21 cellular contexts compared by ENCODE assay signal in genomic region chr16:81461243-81461642, GRCh38.
"Had no signal": no experiment of that assay in that cellular context is flagged by ENCODE, and none has a peak within 500 bp of the region (broad histone marks: within the 10 kb centered on the region; RNA-seq: fewer than 3 reads in every experiment).

No MANE protein-coding gene starts in this region.

- H3K27ac Mint-ChIP-seq: activated CD4-positive, alpha-beta memory T cell treated with anti-CD3 and anti-CD28 coated beads, Interleukin-2, amount 10 ng/mL, durations not matched to agents 7 days and 5 days; activated T-helper 1 cell treated with anti-CD3 and anti-CD28 coated beads, Interleukin-12 subunit alpha, Interleukin-12 subunit beta, Interleukin-2, Interleukin-4 antibody, amounts not matched to agents 30 ng/mL and 10 ng/mL and 1 ng/mL, durations not matched to agents 14 hours and 24 hours and 36 hours had no signal

- H3K4me3 Mint-ChIP-seq: activated CD4-positive, alpha-beta memory T cell treated with anti-CD3 and anti-CD28 coated beads, Interleukin-2, amount 10 ng/mL, durations not matched to agents 7 days and 5 days; activated naive CD8-positive, alpha-beta T cell treated with anti-CD3 and anti-CD28 coated beads, Interleukin-2, amount 50 U/mL, for 24 hours; activated T-helper 1 cell treated with anti-CD3 and anti-CD28 coated beads, Interleukin-12 subunit alpha, Interleukin-12 subunit beta, Interleukin-2, Interleukin-4 antibody, amounts not matched to agents 30 ng/mL and 10 ng/mL and 1 ng/mL, durations not matched to agents 14 hours and 24 hours and 36 hours; neural crest cell had no signal

- H3K27me3 Mint-ChIP-seq: activated CD4-positive, alpha-beta memory T cell treated with anti-CD3 and anti-CD28 coated beads, Interleukin-2, amount 10 ng/mL, durations not matched to agents 7 days and 5 days; activated naive CD8-positive, alpha-beta T cell treated with anti-CD3 and anti-CD28 coated beads, Interleukin-2, amount 50 U/mL, for 24 hours; naive thymus-derived CD4-positive, alpha-beta T cell had no signal

- H3K4me3 ChIP-seq: coronary artery, left lung, lung, thoracic aorta, upper lobe of left lung had no signal

- H3K9me3 Mint-ChIP-seq: activated CD4-positive, alpha-beta memory T cell treated with anti-CD3 and anti-CD28 coated beads, Interleukin-2, amount 10 ng/mL, durations not matched to agents 7 days and 5 days; activated naive CD8-positive, alpha-beta T cell treated with anti-CD3 and anti-CD28 coated beads, Interleukin-2, amount 50 U/mL, for 24 hours; activated T-helper 1 cell treated with anti-CD3 and anti-CD28 coated beads, Interleukin-12 subunit alpha, Interleukin-12 subunit beta, Interleukin-2, Interleukin-4 antibody, amounts not matched to agents 30 ng/mL and 10 ng/mL and 1 ng/mL, durations not matched to agents 14 hours and 24 hours and 36 hours; naive thymus-derived CD4-positive, alpha-beta T cell; neural crest cell had no signal

- H3K9me3 ChIP-seq: left lung, thoracic aorta, upper lobe of left lung had no signal

- H3K27me3 ChIP-seq: left lung, upper lobe of left lung had no signal

- H3K27ac ChIP-seq: coronary artery, thoracic aorta had no signal

- H3K36me3 ChIP-seq: thoracic aorta had no signal

- ATAC-seq: activated naive CD8-positive, alpha-beta T cell treated with anti-CD3 and anti-CD28 coated beads, Interleukin-2, amount 50 U/mL, for 24 hours; sciatic nerve had no signal

- DNase-seq: activated CD4-positive, alpha-beta memory T cell treated with anti-CD3 and anti-CD28 coated beads, Interleukin-2, amount 10 ng/mL, durations not matched to agents 7 days and 5 days; activated CD4-positive, alpha-beta T cell treated with anti-CD3 and anti-CD28 coated beads for 48 hours; activated gamma-delta T cell; activated naive CD4-positive, alpha-beta T cell treated with anti-CD3 and anti-CD28 coated beads, Interleukin-2, amount 50 U/mL, for 16 hours; activated naive CD8-positive, alpha-beta T cell treated with anti-CD3 and anti-CD28 coated beads, Interleukin-2, amount 50 U/mL, for 24 hours; cerebellar nuclear complex; erythroblast; foreskin fibroblast; left lung; naive thymus-derived CD4-positive, alpha-beta T cell; small intestine; stimulated activated CD4-positive, alpha-beta T cell treated with anti-CD3 and anti-CD28 coated beads, Interleukin-2, amount 100 ng/mL, for 48 hours; stimulated activated CD8-positive, alpha-beta memory T cell treated with anti-CD3 and anti-CD28 coated beads, Interleukin-4, amount 100 ng/mL, for 48 hours; stimulated activated naive CD4-positive, alpha-beta T cell treated with Interleukin-2 at 50 U/mL for 16 hours; upper lobe of left lung had no signal
